Comparison of ENCODE assay signal across 8 cellular contexts in genomic region chr9:109440797-109441287, GRCh38. TPM values are rescaled to one million over a fixed set of nuclear protein-coding genes. Genes with fewer than 3 reads are reported as not detected.
A peak's percentile ranks its signal among the peaks of the same experiment; 100 is the strongest.
DNase-seq lines count a peak whose midpoint lies in the region; ATAC-seq and TF ChIP-seq lines count a peak whose summit lies in the region.

No MANE protein-coding gene starts in this region.

- H3K27me3 Mint-ChIP-seq in T-cell: peaks cover 16 to 20% of the 10 kb centered on the region in 2 donors

- H3K9ac ChIP-seq in mammary epithelial cell (ENCODE audit: insufficient read depth, low read length): no peak overlapping the region

- in situ Hi-C loops in mammary epithelial cell (cut with MboI; ENCODE audit: low sequenced_read_pairs in 2 of 2): loop anchor here in 1 of 2 donors (10.0 kb wide), 1 partner anchor 74 kb away; no protein-coding TSS in a partner anchor

- H3K4me3 Mint-ChIP-seq in T-cell: peak overlapping the region in 1 of 3 donors; percentile 13

- intact Hi-C loops in mammary epithelial cell (cut with micrococcal nuclease): loop anchor here (1.0 to 5.0 kb wide), 4 partner anchors 28 to 376 kb away; no protein-coding TSS in a partner anchor

- H3K9me3 ChIP-seq in mammary epithelial cell (replicated peaks; ENCODE audit: insufficient read depth, low read length): no peaks in the 10 kb centered on the region

- TF ChIP-seq CTCF in AG09319 (IDR thresholded peaks at IDR 0.05; ENCODE audit: low read depth, low read length) (peak; percentile 84), mammary epithelial cell (conservative IDR thresholded peaks at IDR 0.05 in 1 of 2, IDR thresholded peaks at IDR 0.05 in 1 of 2; ENCODE audit: extremely low read depth in 1 of 2, insufficient read depth in 1 of 2, low read depth in 1 of 2, low read length in 2 of 2) (peak; percentile 91 to 92), kidney epithelial cell (IDR thresholded peaks at IDR 0.05; ENCODE audit: insufficient read depth, low read length, poor library complexity, severe bottlenecking) (peak; percentile 78)

- H3K4me3 ChIP-seq in mammary epithelial cell (replicated peaks in 1 of 3; ENCODE audit: insufficient read depth in 1 of 3, low read depth in 2 of 3, low read length in 3 of 3) (no peak overlapping the region), kidney epithelial cell (ENCODE audit: low read depth, low read length) (no peak overlapping the region)

- peak; percentile 97 for ATAC-seq in GM18519 (IDR thresholded peaks at IDR 0.05; ENCODE audit: low FRiP score, unreplicated experiment)
- peak; percentile 98 for ATAC-seq in HG02973 (IDR thresholded peaks at IDR 0.05; ENCODE audit: unreplicated experiment)
- peak; percentile 60 to 89 (median 74) for ATAC-seq in T-cell (replicated peaks in 1 of 4)

- H3K4me2 ChIP-seq in mammary epithelial cell (ENCODE audit: insufficient read depth, low read depth, low read length): no peak overlapping the region

- POLR2A ChIA-PET in T-cell (lab: Charles Lee): no interaction called here

- no peaks in the 10 kb centered on the region for H4K20me1 ChIP-seq in mammary epithelial cell (ENCODE audit: insufficient read depth, low read length)

- H3K27me3 ChIP-seq in mammary epithelial cell (ENCODE audit: insufficient read depth, low read length): no peaks in the 10 kb centered on the region
- no peaks in the 10 kb centered on the region for H3K27me3 ChIP-seq in kidney epithelial cell (ENCODE audit: control insufficient read depth, insufficient read depth, low read length)

- H2AFZ ChIP-seq in mammary epithelial cell (ENCODE audit: low read depth, low read length): no peak overlapping the region

- H3K36me3 Mint-ChIP-seq in T-cell: no peaks in the 10 kb centered on the region

- WGBS in mammary epithelial cell (ENCODE audit: low coverage, missing lambda C conversion rate): 2% methylated on average over 4 of the region's 4 CpGs

- DNase-seq in AG09319 (ENCODE audit: extremely low read depth, low read depth) (peak; percentile 61), NCI-H146 (lab: John Stamatoyannopoulos, UW) (peak; percentile 76), T-cell (peak in 26 of 34 experiments; percentile 2 to 33 (median 14)), mammary epithelial cell (peak; percentile 77), kidney epithelial cell (ENCODE audit: low read depth) (peak; percentile 80)
- peak; percentile 22 to 30 for DNase-seq in stimulated activated CD4-positive, alpha-beta T cell treated with anti-CD3 and anti-CD28 coated beads, Interleukin-4, amount 100 ng/mL, for 48 hours (ENCODE audit: low read depth in 2 of 2)

- dilution Hi-C loops in mammary epithelial cell (cut with HindIII; ENCODE audit: low sequenced_read_pairs): no loop called here

- peaks cover 12 to 18% (median 16%) of the 10 kb centered on the region in 3 donors for H3K4me1 Mint-ChIP-seq in T-cell

- CTCF ChIA-PET in T-cell (lab: Charles Lee): interaction anchor here (0.6 to 1.3 kb wide), 2 partner anchors 29 to 554 kb away, joined by 3 to 5 read pairs; no protein-coding TSS in a partner anchor
- CTCF ChIA-PET in mammary epithelial cell (lab: Charles Lee; ENCODE audit: low non-redundant PET): interaction anchor here (0.5 to 1.5 kb wide), 5 partner anchors 29 to 242 kb away, joined by 3 to 13 read pairs (median 4); no protein-coding TSS in a partner anchor

- no peaks in the 10 kb centered on the region for H3K9me3 Mint-ChIP-seq in T-cell

- no peak overlapping the region for H3K27ac Mint-ChIP-seq in T-cell

- BruUV-seq in mammary epithelial cell (replicated peaks; lab: Mats Ljungman, UMichigan): no TSS peak

- H3K79me2 ChIP-seq in mammary epithelial cell (ENCODE audit: insufficient read depth, low read length): no peaks in the 10 kb centered on the region

- peak overlapping the region; percentile 51 for H3K27ac ChIP-seq in mammary epithelial cell (ENCODE audit: insufficient read depth, low read depth, low read length)

- H3K36me3 ChIP-seq in mammary epithelial cell (ENCODE audit: insufficient read depth, low read length) (peaks cover 9% of the 10 kb centered on the region), kidney epithelial cell (ENCODE audit: control insufficient read depth, insufficient read depth, low read length) (peaks cover 2% of the 10 kb centered on the region)

- peaks cover 22% of the 10 kb centered on the region for H3K4me1 ChIP-seq in mammary epithelial cell (ENCODE audit: insufficient read depth, low read length)

RNA-seq across cellular contexts. Expression of gene PTPN3, which starts 57.3 kb away (rescaled TPM):
- total RNA-seq in T-cell (under 1 TPM; 0.05 to 0.12 (median 0.09) TPM), mammary epithelial cell (10 to 100 TPM; 23.0 to 41.8 TPM), kidney epithelial cell (29.6 and 33.6 TPM in 2 replicates)
- 18.2 TPM for polyA plus RNA-seq in mammary epithelial cell
- 31.8 TPM for polyA minus RNA-seq in mammary epithelial cell

Comparison
In these comparisons a context has a peak if more than half of its experiments do, and no peak if none do; other contexts are left out.
1. DNase-seq: peak in every context shown above with its lines; median percentile 80 in kidney epithelial cell; 77 in mammary epithelial cell; 76 in NCI-H146; 61 in AG09319; 26 in stimulated activated CD4-positive, alpha-beta T cell treated with anti-CD3 and anti-CD28 coated beads, Interleukin-4, amount 100 ng/mL, for 48 hours; 14 in T-cell.
2. RNA of gene PTPN3, which starts 57.3 kb away (total RNA-seq): 23.0 to 41.8 TPM in mammary epithelial cell and 29.6 to 33.6 TPM in kidney epithelial cell; 0.05 to 0.12 TPM in T-cell; every median in the first group is over 10 times any median in the second.
3. Peak in every context shown above with its lines, with median percentiles within 50 percentile points of each other: CTCF ChIP-seq and ATAC-seq.